In the genomic region with DNA sequence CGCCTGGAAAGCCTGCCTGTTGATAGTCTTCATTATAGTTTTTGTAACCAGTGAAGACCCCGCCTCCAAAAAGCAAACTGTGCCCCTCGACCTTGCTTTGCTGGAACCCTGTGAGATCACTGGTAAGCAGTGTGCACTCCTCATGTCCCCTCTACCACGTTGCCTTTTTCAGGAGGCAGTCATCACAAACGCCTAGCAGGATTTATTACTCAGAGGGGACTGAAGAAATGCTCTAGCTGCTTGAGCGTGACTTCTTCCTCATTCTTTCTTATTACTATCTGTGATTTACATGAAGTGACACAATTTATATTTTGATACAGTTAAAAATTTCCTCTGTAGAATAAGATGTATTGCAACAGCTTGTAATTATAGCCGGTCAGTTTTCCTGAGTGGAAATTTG, we compare ENCODE assay signal across 39 cellular contexts. TPM values are rescaled to one million over a fixed set of nuclear protein-coding genes. Genes with fewer than 3 reads are reported as not detected.
"Had no signal": no experiment of that assay in that cellular context is flagged by ENCODE, and none has a peak within 500 bp of the region (broad histone marks: within the 10 kb centered on the region; RNA-seq: fewer than 3 reads in every experiment).

No MANE protein-coding gene starts in this region.

- H3K27ac Mint-ChIP-seq: immature natural killer cell; mesothelial cell of epicardium; natural killer cell; nephron progenitor cell; neural progenitor cell; stimulated activated memory B cell treated with anti-CD40 and anti-IgM and Interleukin-4, amounts not matched to agents 10 μg/mL and 1 μg/mL and 100 μg/mL, for 72 hours had no signal

- H3K36me3 Mint-ChIP-seq: immature natural killer cell; mesothelial cell of epicardium; naive B cell; natural killer cell; neural progenitor cell; stimulated activated memory B cell treated with anti-CD40 and anti-IgM and Interleukin-4, amounts not matched to agents 10 μg/mL and 1 μg/mL and 100 μg/mL, for 72 hours had no signal

- H3K9me3 Mint-ChIP-seq: immature natural killer cell; natural killer cell; nephron progenitor cell; neural progenitor cell; stimulated activated memory B cell treated with anti-CD40 and anti-IgM and Interleukin-4, amounts not matched to agents 10 μg/mL and 1 μg/mL and 100 μg/mL, for 72 hours had no signal

- DNase-seq: hypothalamus; immature natural killer cell; kidney; left cardiac atrium; left lung; lower lobe of right lung; mammary epithelial cell; mesenchymal stem cell; naive B cell; natural killer cell; nephron progenitor cell; occipital lobe; psoas muscle; right lobe of liver; stimulated activated CD4-positive, alpha-beta T cell treated with anti-CD3 and anti-CD28 coated beads, Interleukin-1b, Interleukin-23, amount 100 ng/mL, for 48 hours; stimulated activated CD4-positive, alpha-beta T cell treated with anti-CD3 and anti-CD28 coated beads, Interleukin-2, amount 100 ng/mL, for 48 hours; stimulated activated CD4-positive, alpha-beta T cell treated with anti-CD3 and anti-CD28 coated beads, Interleukin-4, amount 100 ng/mL, for 4 hours; stimulated activated CD8-positive, alpha-beta memory T cell treated with anti-CD3 and anti-CD28 coated beads, Interleukin-4, amount 100 ng/mL, for 48 hours; stimulated activated naive CD8-positive, alpha-beta T cell treated with anti-CD3 and anti-CD28 coated beads, Interleukin-15, Interleukin-2, amounts not matched to agents 100 U/mL and 50 U/mL, for 24 hours; stomach; testis; thyroid gland; transverse colon; upper lobe of left lung had no signal

- H3K36me3 ChIP-seq: left lung, lower lobe of right lung, neural progenitor cell, neutrophil, right atrium auricular region, right lobe of liver, stomach, thyroid gland, transverse colon, upper lobe of left lung, vagina had no signal

- ATAC-seq: left cardiac atrium; left lung; lower lobe of right lung; natural killer cell; psoas muscle; right lobe of liver; stimulated activated memory B cell treated with anti-CD40 and anti-IgM and Interleukin-4, amounts not matched to agents 10 μg/mL and 1 μg/mL and 100 μg/mL, for 72 hours; stimulated activated naive CD8-positive, alpha-beta T cell treated with anti-CD3 and anti-CD28 coated beads, Interleukin-15, Interleukin-2, amounts not matched to agents 100 U/mL and 50 U/mL, for 24 hours had no signal

- H3K4me1 ChIP-seq: left lung, lower lobe of right lung, neural progenitor cell, parathyroid adenoma, psoas muscle, right atrium auricular region, right lobe of liver, stomach, testis, thyroid gland, transverse colon, upper lobe of left lung had no signal

- H3K9me3 ChIP-seq: left lung, lower lobe of right lung, neutrophil, psoas muscle, right atrium auricular region, right lobe of liver, stomach, testis, thyroid gland, transverse colon, upper lobe of left lung, vagina had no signal

- FAIRE-seq: islet of Langerhans, kidney had no signal

- H3K27me3 ChIP-seq: left lung, neural progenitor cell, right atrium auricular region, right lobe of liver, stomach, testis, thyroid gland, transverse colon, upper lobe of left lung, vagina had no signal

- H3K4me3 ChIP-seq: left lung, lower lobe of right lung, neural progenitor cell, psoas muscle, right atrium auricular region, right lobe of liver, smooth muscle cell, stomach, testis, thyroid gland, transverse colon, upper lobe of left lung, vagina had no signal

- H3K4me1 Mint-ChIP-seq: immature natural killer cell; natural killer cell; nephron progenitor cell; neural progenitor cell; stimulated activated memory B cell treated with anti-CD40 and anti-IgM and Interleukin-4, amounts not matched to agents 10 μg/mL and 1 μg/mL and 100 μg/mL, for 72 hours had no signal

- H3K27me3 Mint-ChIP-seq: stimulated activated memory B cell treated with anti-CD40 and anti-IgM and Interleukin-4, amounts not matched to agents 10 μg/mL and 1 μg/mL and 100 μg/mL, for 72 hours had no signal

- H3K4me3 Mint-ChIP-seq: immature natural killer cell; mesothelial cell of epicardium; naive B cell; natural killer cell; nephron progenitor cell; neural progenitor cell; stimulated activated memory B cell treated with anti-CD40 and anti-IgM and Interleukin-4, amounts not matched to agents 10 μg/mL and 1 μg/mL and 100 μg/mL, for 72 hours had no signal

RNA-seq across cellular contexts. Expression of a gene that starts 6.5 kb away (rescaled TPM):
- total RNA-seq: kidney, left cardiac atrium, left lung, liver, lower lobe of right lung, mammary epithelial cell, mononuclear cell, natural killer cell, occipital lobe, osteocyte, posterior vena cava, psoas muscle, right atrium auricular region, right lobe of liver, skeletal muscle tissue, stomach, testis, thyroid gland, transverse colon, upper lobe of left lung, urinary bladder, vagina had no signal

RNA-seq across cellular contexts. Expression of a gene that starts 11.5 kb away (rescaled TPM):
- total RNA-seq: kidney, left cardiac atrium, left lung, liver, lower lobe of right lung, mesothelial cell of epicardium, mononuclear cell, natural killer cell, occipital lobe, osteocyte, posterior vena cava, psoas muscle, right atrium auricular region, right lobe of liver, skeletal muscle tissue, stomach, testis, thyroid gland, transverse colon, upper lobe of left lung, urinary bladder, vagina had no signal

RNA-seq across cellular contexts. Expression of a gene that starts 14.5 kb away (rescaled TPM):
- total RNA-seq: kidney, left cardiac atrium, left lung, liver, lower lobe of right lung, mammary epithelial cell, mesothelial cell of epicardium, mononuclear cell, natural killer cell, occipital lobe, osteocyte, posterior vena cava, psoas muscle, right atrium auricular region, right lobe of liver, skeletal muscle tissue, smooth muscle cell, stomach, testis, thyroid gland, transverse colon, upper lobe of left lung, urinary bladder, vagina had no signal

RNA-seq across cellular contexts. Expression of a gene that starts 15.8 kb away (rescaled TPM):
- total RNA-seq: kidney, left cardiac atrium, left lung, liver, lower lobe of right lung, mammary epithelial cell, mesothelial cell of epicardium, mononuclear cell, natural killer cell, occipital lobe, osteocyte, posterior vena cava, psoas muscle, right atrium auricular region, right lobe of liver, skeletal muscle tissue, smooth muscle cell, stomach, testis, thyroid gland, transverse colon, upper lobe of left lung, urinary bladder, vagina had no signal

RNA-seq across cellular contexts. Expression of a gene that starts 19.2 kb away (rescaled TPM):
- total RNA-seq: kidney, left cardiac atrium, left lung, liver, lower lobe of right lung, mammary epithelial cell, mesothelial cell of epicardium, mononuclear cell, natural killer cell, occipital lobe, osteocyte, posterior vena cava, psoas muscle, right lobe of liver, skeletal muscle tissue, smooth muscle cell, stomach, testis, thyroid gland, transverse colon, upper lobe of left lung, urinary bladder, vagina had no signal
